ENCODE assay signal across 8 cellular contexts in the genomic region with DNA sequence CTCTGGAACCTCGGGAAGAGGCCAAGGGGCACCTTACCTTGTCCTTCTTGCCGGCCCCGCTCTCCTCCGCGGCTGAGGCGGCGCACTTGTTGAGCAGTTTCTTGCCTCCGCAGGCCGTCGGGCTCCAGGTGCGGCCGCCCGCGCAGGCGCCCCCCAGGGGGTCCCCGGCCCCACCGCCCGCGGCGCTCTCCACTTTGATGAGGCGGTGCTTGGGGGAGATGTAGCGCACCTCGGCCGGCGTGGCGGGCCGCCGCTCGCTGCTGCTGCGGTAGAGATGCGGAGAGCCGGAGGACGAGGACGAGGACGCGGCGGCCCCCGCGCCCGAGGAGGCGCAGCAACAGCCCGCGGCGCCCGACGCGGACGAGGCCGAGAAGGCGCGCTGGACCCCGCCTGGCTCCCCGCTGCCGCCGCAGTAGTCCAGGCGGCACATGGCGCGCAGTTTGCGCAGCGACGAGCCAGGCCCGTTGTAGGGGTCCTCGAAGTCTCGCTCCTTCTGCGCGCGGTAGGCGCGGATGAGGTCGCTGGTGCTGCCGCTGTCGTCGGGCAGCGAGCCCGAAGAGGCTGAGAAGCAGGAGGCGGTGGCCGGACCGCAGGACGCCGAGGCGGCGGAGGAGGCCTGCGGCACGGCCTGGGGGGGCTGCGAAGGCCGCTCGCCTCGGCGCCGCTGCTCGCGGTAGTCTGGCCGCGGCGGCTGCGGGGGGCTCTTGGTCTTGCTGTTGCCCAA. TPM values are rescaled to one million over a fixed set of nuclear protein-coding genes. Genes with fewer than 3 reads are reported as not detected.
DNase-seq lines count a peak whose midpoint lies in the region; ATAC-seq, FAIRE-seq and TF ChIP-seq lines count a peak whose summit lies in the region.

No MANE protein-coding gene starts in this region.

- H3K27ac Mint-ChIP-seq in T-helper 1 cell treated with Interleukin-12 subunit alpha and Interleukin-12 subunit beta and Interleukin-4 antibody, amounts not matched to agents 30 μg/mL and 1 μg/mL, for 36 hours, result no peak overlapping the region
- H3K27ac Mint-ChIP-seq in neural crest cell (ENCODE audit: unreplicated experiment), result no peak overlapping the region

- DNase-seq in NCI-H1417 (lab: John Stamatoyannopoulos, UW) (peak in 2 of 3 experiments; percentile 61 to 63), NCI-H1417 treated with DMSO at 0.1 percent for 48 hours (lab: John Stamatoyannopoulos, UW) (no peak), neural crest cell (ENCODE audit: low read depth, low spot score) (peak; percentile 12), NCI-H128 (lab: John Stamatoyannopoulos, UW; ENCODE audit: unreplicated experiment) (no peak), RCC 7860 (ENCODE audit: low spot score) (no peak)

- ATAC-seq in GM21447 (IDR thresholded peaks at IDR 0.05; ENCODE audit: unreplicated experiment), result no peak

- H3K9ac ChIP-seq in endocrine pancreas (ENCODE audit: control insufficient read depth, insufficient read depth, low read length), result peak overlapping the region; percentile 90

- H3K27me3 ChIP-seq in endocrine pancreas (ENCODE audit: control insufficient read depth, insufficient read depth, low read length), result no peaks in the 10 kb centered on the region

- no peak for TF ChIP-seq CTCF in neural crest cell (conservative IDR thresholded peaks at IDR 0.05)

- no peaks in the 10 kb centered on the region for H3K4me1 ChIP-seq in endocrine pancreas (ENCODE audit: control insufficient read depth, insufficient read depth, low read length)

- no peaks in the 10 kb centered on the region for H3K36me3 ChIP-seq in endocrine pancreas (ENCODE audit: control insufficient read depth, insufficient read depth, low read length)

- H3K9me3 ChIP-seq in endocrine pancreas (ENCODE audit: control insufficient read depth, low read length), result no peaks in the 10 kb centered on the region

- H3K27me3 Mint-ChIP-seq in T-helper 1 cell treated with Interleukin-12 subunit alpha and Interleukin-12 subunit beta and Interleukin-4 antibody, amounts not matched to agents 30 μg/mL and 1 μg/mL, for 36 hours (ENCODE audit: low read depth), result peaks cover 57% of the 10 kb centered on the region
- H3K27me3 Mint-ChIP-seq in neural crest cell (ENCODE audit: low read depth), result peaks cover 62% of the 10 kb centered on the region

- no peak overlapping the region for H3K4me3 ChIP-seq in endocrine pancreas (ENCODE audit: control insufficient read depth, insufficient read depth, low read length)

- H3K4me1 Mint-ChIP-seq in T-helper 1 cell treated with Interleukin-12 subunit alpha and Interleukin-12 subunit beta and Interleukin-4 antibody, amounts not matched to agents 30 μg/mL and 1 μg/mL, for 36 hours (ENCODE audit: low read depth), result peaks cover 13% of the 10 kb centered on the region
- peaks cover 45% of the 10 kb centered on the region for H3K4me1 Mint-ChIP-seq in neural crest cell

- peaks cover 2% of the 10 kb centered on the region for H3K36me3 Mint-ChIP-seq in T-helper 1 cell treated with Interleukin-12 subunit alpha and Interleukin-12 subunit beta and Interleukin-4 antibody, amounts not matched to agents 30 μg/mL and 1 μg/mL, for 36 hours (ENCODE audit: low read depth)
- no peaks in the 10 kb centered on the region for H3K36me3 Mint-ChIP-seq in neural crest cell (ENCODE audit: low read depth)

- no peak for FAIRE-seq in RCC 7860 (lab: Jason Lieb, UNC)

- H3K9me3 Mint-ChIP-seq in T-helper 1 cell treated with Interleukin-12 subunit alpha and Interleukin-12 subunit beta and Interleukin-4 antibody, amounts not matched to agents 30 μg/mL and 1 μg/mL, for 36 hours, result no peaks in the 10 kb centered on the region
- H3K9me3 Mint-ChIP-seq in neural crest cell, result no peaks in the 10 kb centered on the region

- peak overlapping the region; percentile 49 for H3K4me3 Mint-ChIP-seq in T-helper 1 cell treated with Interleukin-12 subunit alpha and Interleukin-12 subunit beta and Interleukin-4 antibody, amounts not matched to agents 30 μg/mL and 1 μg/mL, for 36 hours
- peak overlapping the region; percentile 90 for H3K4me3 Mint-ChIP-seq in neural crest cell

RNA-seq across cellular contexts. Expression of gene SHB, which starts 1.0 kb away (rescaled TPM):
- 4.6 and 4.8 TPM in 2 replicates for total RNA-seq in neural crest cell

Comparison
In these comparisons a context has a peak if more than half of its experiments do, and no peak if none do; other contexts are left out.
1. DNase-seq: peak in NCI-H1417 (2 of 3) and neural crest cell (single experiment); none in NCI-H1417 treated with DMSO at 0.1 percent for 48 hours (single experiment), NCI-H128 (single experiment) and RCC 7860 (single experiment).